Comparison of ENCODE assay signal across 9 cellular contexts in genomic region chr17:61294777-61295176, GRCh38.
DNase-seq lines count a peak whose midpoint lies in the region; ATAC-seq and TF ChIP-seq lines count a peak whose summit lies in the region.
"Had no signal": no experiment of that assay in that cellular context is flagged by ENCODE, and none has a peak within 500 bp of the region (broad histone marks: within the 10 kb centered on the region; RNA-seq: fewer than 3 reads in every experiment).

No MANE protein-coding gene starts in this region.

- in situ Hi-C loops in mammary epithelial cell (cut with MboI; ENCODE audit: low sequenced_read_pairs in 2 of 2), result no loop called here

- no peaks in the 10 kb centered on the region for H4K20me1 ChIP-seq in mammary epithelial cell (ENCODE audit: insufficient read depth, low read length)

- H3K27ac ChIP-seq in mammary epithelial cell (ENCODE audit: insufficient read depth, low read depth, low read length), result no peak overlapping the region

- no peaks in the 10 kb centered on the region for H3K27me3 ChIP-seq in mammary epithelial cell (ENCODE audit: insufficient read depth, low read length)
- H3K27me3 ChIP-seq in kidney epithelial cell (ENCODE audit: control insufficient read depth, insufficient read depth, low read length), result no peaks in the 10 kb centered on the region

- no peak overlapping the region for H2AFZ ChIP-seq in mammary epithelial cell (ENCODE audit: low read depth, low read length)

- H3K4me3 ChIP-seq in mammary epithelial cell (replicated peaks in 1 of 3; ENCODE audit: insufficient read depth in 1 of 3, low read depth in 2 of 3, low read length in 3 of 3) (no peak overlapping the region), kidney epithelial cell (ENCODE audit: low read depth, low read length) (no peak overlapping the region)

- dilution Hi-C loops in mammary epithelial cell (cut with HindIII; ENCODE audit: low sequenced_read_pairs), result no loop called here

- DNase-seq in AG08395 (ENCODE audit: low spot score) (peak; percentile 73), HT1080 (ENCODE audit: low read depth) (peak; percentile 65), mammary epithelial cell (peak; percentile 48), kidney epithelial cell (ENCODE audit: low read depth) (peak; percentile 54), NCI-H345 (lab: John Stamatoyannopoulos, UW) (no peak), NCI-H2196 (lab: John Stamatoyannopoulos, UW; ENCODE audit: unreplicated experiment) (no peak)
- DNase-seq: nephron progenitor cell had no signal

- ATAC-seq in HG03378 (IDR thresholded peaks at IDR 0.05; ENCODE audit: unreplicated experiment), result no peak
- ATAC-seq in HG02759 (IDR thresholded peaks at IDR 0.05; ENCODE audit: unreplicated experiment), result no peak

- no peaks in the 10 kb centered on the region for H3K4me1 ChIP-seq in mammary epithelial cell (ENCODE audit: insufficient read depth, low read length)

- H3K36me3 ChIP-seq in mammary epithelial cell (ENCODE audit: insufficient read depth, low read length) (no peaks in the 10 kb centered on the region), kidney epithelial cell (ENCODE audit: control insufficient read depth, insufficient read depth, low read length) (no peaks in the 10 kb centered on the region)

- CTCF ChIA-PET in mammary epithelial cell (lab: Charles Lee; ENCODE audit: low non-redundant PET), result no interaction called here

- WGBS in mammary epithelial cell (ENCODE audit: low coverage, missing lambda C conversion rate), result 43% methylated on average over 3 of the region's 3 CpGs

- H3K4me2 ChIP-seq in mammary epithelial cell (ENCODE audit: insufficient read depth, low read depth, low read length), result no peak overlapping the region

- H3K79me2 ChIP-seq in mammary epithelial cell (ENCODE audit: insufficient read depth, low read length), result no peaks in the 10 kb centered on the region

- BruUV-seq in mammary epithelial cell (replicated peaks; lab: Mats Ljungman, UMichigan), result no TSS peak

- H3K9ac ChIP-seq in mammary epithelial cell (ENCODE audit: insufficient read depth, low read length), result no peak overlapping the region

- TF ChIP-seq CTCF in mammary epithelial cell (conservative IDR thresholded peaks at IDR 0.05 in 1 of 2, IDR thresholded peaks at IDR 0.05 in 1 of 2; ENCODE audit: extremely low read depth in 1 of 2, insufficient read depth in 1 of 2, low read depth in 1 of 2, low read length in 2 of 2) (no peak), kidney epithelial cell (IDR thresholded peaks at IDR 0.05; ENCODE audit: insufficient read depth, low read length, poor library complexity, severe bottlenecking) (no peak)

- H3K9me3 ChIP-seq in mammary epithelial cell (replicated peaks; ENCODE audit: insufficient read depth, low read length), result no peaks in the 10 kb centered on the region

- intact Hi-C loops in mammary epithelial cell (cut with micrococcal nuclease), result no loop called here

Comparison
In these comparisons a context has a peak if more than half of its experiments do, and no peak if none do; other contexts are left out.
1. DNase-seq: peak in AG08395 (single experiment), HT1080 (single experiment), mammary epithelial cell (single experiment) and kidney epithelial cell (single experiment); none in NCI-H345 (single experiment) and NCI-H2196 (single experiment).